Comparison of ENCODE assay signal across 8 cellular contexts in genomic region chr15:60396964-60397771, GRCh38. TPM values are rescaled to one million over a fixed set of nuclear protein-coding genes. Genes with fewer than 3 reads are reported as not detected.
DNase-seq lines count a peak whose midpoint lies in the region; ATAC-seq, FAIRE-seq and TF ChIP-seq lines count a peak whose summit lies in the region.

No MANE protein-coding gene starts in this region.

- H3K27me3 Mint-ChIP-seq in CD4-positive, alpha-beta T cell = peaks cover 10% of the 10 kb centered on the region
- no peaks in the 10 kb centered on the region for H3K27me3 Mint-ChIP-seq in activated naive CD4-positive, alpha-beta T cell treated with anti-CD3 and anti-CD28 coated beads for 36 hours (ENCODE audit: low read depth)

- no peaks in the 10 kb centered on the region for H3K27me3 ChIP-seq in CD4-positive, alpha-beta T cell (ENCODE audit: control insufficient read depth, insufficient read depth, low read length)
- no peaks in the 10 kb centered on the region for H3K27me3 ChIP-seq in rectal smooth muscle tissue (ENCODE audit: control insufficient read depth, insufficient read depth, low read length)

- H3K4me3 ChIP-seq in rectal smooth muscle tissue (ENCODE audit: low read length) = peak overlapping the region; percentile 90

- no peaks in the 10 kb centered on the region for H3K36me3 ChIP-seq in rectal smooth muscle tissue (ENCODE audit: control insufficient read depth, insufficient read depth, low read length)

- peak; percentile 75 for FAIRE-seq in GM19239 (lab: Jason Lieb, UNC)

- peaks cover 53% of the 10 kb centered on the region for H3K4me1 Mint-ChIP-seq in CD4-positive, alpha-beta T cell (ENCODE audit: low read depth)
- H3K4me1 Mint-ChIP-seq in activated naive CD4-positive, alpha-beta T cell treated with anti-CD3 and anti-CD28 coated beads for 36 hours (ENCODE audit: low read depth) = peaks cover 25% of the 10 kb centered on the region

- CTCF ChIA-PET in CD4-positive, alpha-beta T cell (lab: Charles Lee) = interaction anchor here (1.7 kb wide), 1 partner anchor 48 kb away, joined by 3 read pairs; no protein-coding TSS in a partner anchor
- CTCF ChIA-PET in activated naive CD4-positive, alpha-beta T cell treated with anti-CD3 and anti-CD28 coated beads for 36 hours (lab: Charles Lee) = no interaction called here

- peaks cover 30% of the 10 kb centered on the region for H3K4me1 ChIP-seq in rectal smooth muscle tissue (ENCODE audit: control insufficient read depth, insufficient read depth, low read length)

- POLR2A ChIA-PET in CD4-positive, alpha-beta T cell (lab: Charles Lee) = interaction anchor here (1.1 to 2.4 kb wide), 10 partner anchors 9 to 708 kb away, joined by 3 to 25 read pairs (median 6); partner anchors contain the start of genes BNIP2 and ICE2

- ATAC-seq in CD4-positive, alpha-beta T cell (ENCODE audit: poor library complexity) = peak; percentile 15
- peak; percentile 57 for ATAC-seq in HG03196 (IDR thresholded peaks at IDR 0.05; ENCODE audit: unreplicated experiment)

- peak overlapping the region; percentile 92 for H3K4me3 Mint-ChIP-seq in CD4-positive, alpha-beta T cell
- peak overlapping the region; percentile 68 for H3K4me3 Mint-ChIP-seq in activated naive CD4-positive, alpha-beta T cell treated with anti-CD3 and anti-CD28 coated beads for 36 hours

- H3K9ac ChIP-seq in rectal smooth muscle tissue (ENCODE audit: low read length) = peak overlapping the region; percentile 89

- H3K9me3 Mint-ChIP-seq in CD4-positive, alpha-beta T cell = no peaks in the 10 kb centered on the region
- no peaks in the 10 kb centered on the region for H3K9me3 Mint-ChIP-seq in activated naive CD4-positive, alpha-beta T cell treated with anti-CD3 and anti-CD28 coated beads for 36 hours

- H3K36me3 Mint-ChIP-seq in CD4-positive, alpha-beta T cell (ENCODE audit: low read depth) = peaks cover 15% of the 10 kb centered on the region
- H3K36me3 Mint-ChIP-seq in activated naive CD4-positive, alpha-beta T cell treated with anti-CD3 and anti-CD28 coated beads for 36 hours (ENCODE audit: low read depth) = no peaks in the 10 kb centered on the region

- intact Hi-C loops in CD4-positive, alpha-beta T cell (cut with DNase I, micrococcal nuclease) = loop anchor here (5.0 to 10.0 kb wide), 4 partner anchors 185 to 740 kb away; partner anchors contain the start of genes BNIP2 (in 1 of the 2) and GTF2A2 (in 1 of the 2)
- intact Hi-C loops in activated naive CD4-positive, alpha-beta T cell treated with anti-CD3 and anti-CD28 coated beads for 36 hours (cut with micrococcal nuclease) = no loop called here
- intact Hi-C loops in cardiac septum (cut with DNase I) = loop anchor here (2.0 kb wide), 2 partner anchors 26 to 34 kb away; no protein-coding TSS in a partner anchor

- H3K9me3 ChIP-seq in CD4-positive, alpha-beta T cell (ENCODE audit: control insufficient read depth, low read length) = no peaks in the 10 kb centered on the region

- H3K27ac Mint-ChIP-seq in CD4-positive, alpha-beta T cell = peak overlapping the region; percentile 97
- no peak overlapping the region for H3K27ac Mint-ChIP-seq in activated naive CD4-positive, alpha-beta T cell treated with anti-CD3 and anti-CD28 coated beads for 36 hours

- H3K27ac ChIP-seq in CD4-positive, alpha-beta T cell (ENCODE audit: low read depth, low read length) = peak overlapping the region; percentile 75
- peak overlapping the region; percentile 91 for H3K27ac ChIP-seq in rectal smooth muscle tissue (ENCODE audit: low read depth, low read length)

- DNase-seq in CD4-positive, alpha-beta T cell = peak in 9 of 10 experiments; percentile 5 to 40 (median 20)
- DNase-seq in GM19239 (ENCODE audit: insufficient read length, low spot score) (peak; percentile 53), RPMI8226 (peak; percentile 83), cardiac septum (ENCODE audit: low spot score) (peak; percentile 81), mesenteric fat pad (ENCODE audit: low spot score) (no peak)
- peak; percentile 70 for DNase-seq in activated naive CD4-positive, alpha-beta T cell treated with anti-CD3 and anti-CD28 coated beads for 36 hours

- no peak for TF ChIP-seq CTCF in CD4-positive, alpha-beta T cell (IDR thresholded peaks at IDR 0.05)

RNA-seq across cellular contexts. Expression of gene ANXA2, which starts 0.6 kb away (rescaled TPM):
- total RNA-seq in CD4-positive, alpha-beta T cell = 10 to 100 TPM; 70.8 to 74.5 TPM
- total RNA-seq in activated naive CD4-positive, alpha-beta T cell treated with anti-CD3 and anti-CD28 coated beads for 36 hours = 10 to 100 TPM; 16.9 to 18.0 TPM
- total RNA-seq in cardiac septum = 177 TPM
- total RNA-seq in mesenteric fat pad = 1,205 TPM
